ENCODE assay signal across 30 cellular contexts in the genomic region with DNA sequence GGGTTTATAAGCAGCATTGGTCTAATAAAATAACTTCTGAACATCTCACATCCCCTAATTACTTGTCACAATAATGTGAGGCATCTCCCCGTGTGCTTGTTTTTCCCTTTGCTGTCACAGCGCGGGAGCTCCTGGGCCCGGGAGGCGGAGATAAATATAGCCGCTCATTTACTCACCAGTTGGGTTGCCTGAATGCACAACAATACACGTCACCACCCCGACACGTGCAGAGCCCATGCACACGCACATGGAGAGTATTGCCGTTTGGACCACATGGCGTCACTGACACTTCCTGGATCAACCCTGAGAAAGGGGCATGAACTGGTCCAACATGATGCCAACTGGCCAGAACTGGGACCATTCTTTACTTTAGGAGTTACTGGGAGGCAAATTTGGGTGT.
"Had no signal": no experiment of that assay in that cellular context is flagged by ENCODE, and none has a peak within 500 bp of the region (broad histone marks: within the 10 kb centered on the region; RNA-seq: fewer than 3 reads in every experiment).

No MANE protein-coding gene starts in this region.

- H3K9me3 ChIP-seq: ascending aorta, neutrophil, ovary, prostate gland, suprapubic skin, tibial artery, upper lobe of right lung had no signal

- H3K36me3 ChIP-seq: ascending aorta, neutrophil, ovary, prostate gland, suprapubic skin, tibial artery, upper lobe of right lung, WERI-Rb-1 had no signal

- H3K27ac Mint-ChIP-seq: activated naive CD4-positive, alpha-beta T cell treated with anti-CD3 and anti-CD28 coated beads, Interleukin-2, amount 10 ng/mL, durations not matched to agents 7 days and 5 days; activated naive CD8-positive, alpha-beta T cell treated with anti-CD3 and anti-CD28 coated beads, Interleukin-2, amount 10 ng/mL, durations not matched to agents 7 days and 5 days; activated T-cell treated with anti-CD3 and anti-CD28 coated beads, Interleukin-2, amount 50 U/mL, for 24 hours; brain; effector memory CD8-positive, alpha-beta T cell; mesothelial cell of epicardium; nephron progenitor cell; stimulated activated naive B cell treated with anti-CD40 and anti-IgM and Interleukin-4, amounts not matched to agents 10 μg/mL and 1 μg/mL and 100 μg/mL, for 72 hours had no signal

- H3K9me3 Mint-ChIP-seq: activated naive CD4-positive, alpha-beta T cell treated with anti-CD3 and anti-CD28 coated beads, Interleukin-2, amount 10 ng/mL, durations not matched to agents 7 days and 5 days; activated naive CD8-positive, alpha-beta T cell treated with anti-CD3 and anti-CD28 coated beads, Interleukin-2, amount 10 ng/mL, durations not matched to agents 7 days and 5 days; activated T-cell treated with anti-CD3 and anti-CD28 coated beads, Interleukin-2, amount 50 U/mL, for 24 hours; effector memory CD8-positive, alpha-beta T cell; mesothelial cell of epicardium; naive B cell; stimulated activated naive B cell treated with anti-CD40 and anti-IgM and Interleukin-4, amounts not matched to agents 10 μg/mL and 1 μg/mL and 100 μg/mL, for 72 hours had no signal

- H3K4me1 Mint-ChIP-seq: activated naive CD4-positive, alpha-beta T cell treated with anti-CD3 and anti-CD28 coated beads, Interleukin-2, amount 10 ng/mL, durations not matched to agents 7 days and 5 days; activated naive CD8-positive, alpha-beta T cell treated with anti-CD3 and anti-CD28 coated beads, Interleukin-2, amount 10 ng/mL, durations not matched to agents 7 days and 5 days; brain; mesothelial cell of epicardium had no signal

- H3K27me3 Mint-ChIP-seq: stimulated activated naive B cell treated with anti-CD40 and anti-IgM and Interleukin-4, amounts not matched to agents 10 μg/mL and 1 μg/mL and 100 μg/mL, for 72 hours had no signal

- H3K4me1 ChIP-seq: ascending aorta, suprapubic skin, tibial artery, upper lobe of right lung had no signal

- H3K27ac ChIP-seq: ascending aorta, neutrophil, ovary, prostate gland, suprapubic skin, tibial artery, upper lobe of right lung, WERI-Rb-1 had no signal

- H3K4me3 Mint-ChIP-seq: activated naive CD4-positive, alpha-beta T cell treated with anti-CD3 and anti-CD28 coated beads, Interleukin-2, amount 10 ng/mL, durations not matched to agents 7 days and 5 days; activated naive CD8-positive, alpha-beta T cell treated with anti-CD3 and anti-CD28 coated beads, Interleukin-2, amount 10 ng/mL, durations not matched to agents 7 days and 5 days; activated T-cell treated with anti-CD3 and anti-CD28 coated beads, Interleukin-2, amount 50 U/mL, for 24 hours; brain; effector memory CD8-positive, alpha-beta T cell; mesothelial cell of epicardium; naive B cell; nephron progenitor cell; stimulated activated naive B cell treated with anti-CD40 and anti-IgM and Interleukin-4, amounts not matched to agents 10 μg/mL and 1 μg/mL and 100 μg/mL, for 72 hours had no signal

- H3K4me3 ChIP-seq: ascending aorta, ovary, prostate gland, suprapubic skin, tibial artery, upper lobe of right lung had no signal

- H3K36me3 Mint-ChIP-seq: activated naive CD4-positive, alpha-beta T cell treated with anti-CD3 and anti-CD28 coated beads, Interleukin-2, amount 10 ng/mL, durations not matched to agents 7 days and 5 days; activated naive CD8-positive, alpha-beta T cell treated with anti-CD3 and anti-CD28 coated beads, Interleukin-2, amount 10 ng/mL, durations not matched to agents 7 days and 5 days; brain; mesothelial cell of epicardium; naive B cell; stimulated activated naive B cell treated with anti-CD40 and anti-IgM and Interleukin-4, amounts not matched to agents 10 μg/mL and 1 μg/mL and 100 μg/mL, for 72 hours had no signal

- H3K27me3 ChIP-seq: ascending aorta, ovary, suprapubic skin, tibial artery, upper lobe of right lung had no signal

- DNase-seq: activated CD4-positive, alpha-beta T cell treated with anti-CD3 and anti-CD28 coated beads for 48 hours; activated CD4-positive, alpha-beta T cell treated with anti-CD3 and anti-CD28 coated beads, Interleukin-2, amount 50 U/mL, for 48 hours; activated CD8-positive, alpha-beta memory T cell treated with anti-CD3 and anti-CD28 coated beads for 24 hours; activated CD8-positive, alpha-beta memory T cell treated with anti-CD3 and anti-CD28 coated beads, Interleukin-2, amount 50 U/mL, for 4 hours; activated gamma-delta T cell; activated naive CD4-positive, alpha-beta T cell treated with anti-CD3 and anti-CD28 coated beads, Interleukin-2, amount 10 ng/mL, durations not matched to agents 7 days and 5 days; activated naive CD8-positive, alpha-beta T cell treated with anti-CD3 and anti-CD28 coated beads, Interleukin-2, amount 10 ng/mL, durations not matched to agents 7 days and 5 days; activated T-cell treated with anti-CD3 and anti-CD28 coated beads, Interleukin-2, amount 50 U/mL, for 24 hours; cortex of kidney; effector memory CD8-positive, alpha-beta T cell; foreskin fibroblast; hippocampal formation; left cardiac atrium; naive B cell; nephron progenitor cell; ovary; retina; small intestine; stimulated activated CD4-positive, alpha-beta T cell treated with anti-CD3 and anti-CD28 coated beads, Interleukin-4, amount 100 ng/mL, for 24 hours; stimulated activated naive B cell treated with anti-CD40 and anti-IgM and Interleukin-4, amounts not matched to agents 10 μg/mL and 1 μg/mL and 100 μg/mL, for 72 hours; T-helper 9 cell; tibial artery; upper lobe of right lung; WERI-Rb-1 had no signal
